ENCODE assay signal across 8 cellular contexts in the genomic region with DNA sequence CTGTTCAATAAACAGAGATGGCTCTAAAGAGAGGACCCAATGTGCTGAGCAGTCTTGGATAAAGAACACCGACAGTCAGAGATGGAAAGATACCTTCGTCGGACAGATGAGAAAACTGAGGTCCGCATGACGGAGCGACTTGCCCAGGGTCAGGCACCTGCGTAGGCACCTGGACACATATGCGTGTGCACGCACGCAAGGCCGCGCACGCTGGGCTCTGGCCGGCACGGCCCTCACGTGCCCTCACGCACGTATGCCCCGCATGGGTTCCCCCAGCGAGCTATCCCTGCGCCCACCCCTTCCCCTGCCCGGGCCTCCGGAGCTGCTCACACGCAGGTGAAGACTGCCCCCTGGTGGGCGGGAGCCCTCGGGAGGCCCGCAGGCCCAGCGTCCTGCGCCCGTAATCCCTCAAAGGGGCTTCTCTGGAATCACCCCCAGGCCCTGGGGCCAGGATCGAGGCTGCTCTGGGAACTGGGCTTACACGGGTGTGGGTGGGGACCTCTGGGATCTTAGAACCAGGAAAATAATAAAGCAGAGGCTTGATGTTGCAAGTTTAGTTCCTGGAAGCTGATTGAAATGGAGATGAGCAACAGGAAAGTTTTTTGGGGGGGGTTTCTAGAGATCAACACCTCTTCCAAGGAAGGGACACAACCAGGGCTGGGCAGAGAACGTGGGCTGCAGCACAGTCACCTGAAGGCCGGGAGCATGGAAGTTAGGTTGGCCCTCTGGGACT.
DNase-seq lines count a peak whose midpoint lies in the region; ATAC-seq and TF ChIP-seq lines count a peak whose summit lies in the region.

No MANE protein-coding gene starts in this region.

- H3K27ac ChIP-seq in ascending aorta = peak overlapping the region; percentile 80 to 87

- intact Hi-C loops in ascending aorta (cut with DNase I) = loop anchor here (5.0 kb wide), 1 partner anchor 244 kb away; no protein-coding TSS in a partner anchor

- H3K4me1 ChIP-seq in ascending aorta = peaks cover 12 to 50% of the 10 kb centered on the region in 2 donors
- no peaks in the 10 kb centered on the region for H3K4me1 ChIP-seq in skeletal muscle satellite cell (ENCODE audit: control insufficient read depth, insufficient read depth, low read length)

- H3K9ac ChIP-seq in skeletal muscle satellite cell (ENCODE audit: low read depth, low read length) = peak overlapping the region; percentile 24

- no peak overlapping the region for H3K4me3 ChIP-seq in ascending aorta
- peak overlapping the region; percentile 41 for H3K4me3 ChIP-seq in skeletal muscle satellite cell (ENCODE audit: low read length)

- peak overlapping the region; percentile 66 for H3K4me2 ChIP-seq in skeletal muscle satellite cell (ENCODE audit: low read length)

- peak; percentile 71 for DNase-seq in COLO829 (ENCODE audit: low spot score)
- peak; percentile 59 for DNase-seq in T-helper 9 cell
- DNase-seq in ascending aorta (ENCODE audit: low spot score in 2 of 2) = peak in 1 of 2 donors; percentile 79
- peak; percentile 30 to 52 for DNase-seq in hippocampal formation (lab: John Stamatoyannopoulos, UW)

- H3K27me3 ChIP-seq in ascending aorta = no peaks in the 10 kb centered on the region
- peaks cover 4% of the 10 kb centered on the region for H3K27me3 ChIP-seq in skeletal muscle satellite cell (ENCODE audit: control insufficient read depth, insufficient read depth, low read length)

- ATAC-seq in HG03432 (IDR thresholded peaks at IDR 0.05; ENCODE audit: unreplicated experiment) (peak; percentile 64), GM21737 (IDR thresholded peaks at IDR 0.05; ENCODE audit: unreplicated experiment) (no peak), GM18870 (IDR thresholded peaks at IDR 0.05; ENCODE audit: unreplicated experiment) (no peak)

- peaks cover 0 to 3% of the 10 kb centered on the region in 2 donors for H3K9me3 ChIP-seq in ascending aorta
- no peaks in the 10 kb centered on the region for H3K9me3 ChIP-seq in skeletal muscle satellite cell (replicated peaks; ENCODE audit: low read length)

- H3K36me3 ChIP-seq in ascending aorta (peaks cover 17 to 57% of the 10 kb centered on the region in 2 donors), skeletal muscle satellite cell (ENCODE audit: insufficient read depth, low read length) (no peaks in the 10 kb centered on the region)

- TF ChIP-seq CTCF in ascending aorta (IDR thresholded peaks at IDR 0.05) = peak; percentile 79 to 97 (median 85)
